In the genomic region with DNA sequence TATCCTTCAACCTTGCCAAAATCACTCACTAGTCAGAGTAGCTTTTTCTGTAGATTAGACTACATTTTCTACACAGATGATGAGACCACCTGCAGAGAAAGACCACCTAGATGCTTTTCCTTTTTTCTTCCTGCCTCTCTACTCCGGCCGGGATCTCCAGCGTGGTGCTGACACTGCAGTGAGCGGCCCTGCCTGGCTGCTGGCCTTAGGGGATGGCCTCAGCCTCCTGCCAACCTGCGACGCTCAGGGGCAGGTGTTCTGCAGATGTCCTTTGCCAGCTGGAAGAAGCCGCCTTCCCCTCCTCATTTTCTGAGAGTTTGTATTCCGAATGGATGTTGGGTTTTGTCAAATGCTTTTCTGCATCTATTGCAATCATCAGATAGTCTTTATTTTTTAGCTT, we compare ENCODE assay signal across 25 cellular contexts. TPM values are rescaled to one million over a fixed set of nuclear protein-coding genes. Genes with fewer than 3 reads are reported as not detected.
"Had no signal": no experiment of that assay in that cellular context is flagged by ENCODE, and none has a peak within 500 bp of the region (broad histone marks: within the 10 kb centered on the region; RNA-seq: fewer than 3 reads in every experiment).

No MANE protein-coding gene starts in this region.

- H3K9me3 Mint-ChIP-seq: naive thymus-derived CD8-positive, alpha-beta T cell; neural crest cell; stimulated activated memory B cell treated with anti-CD40 and anti-IgM and Interleukin-4, amounts not matched to agents 10 μg/mL and 1 μg/mL and 100 μg/mL, for 72 hours; stimulated activated naive CD8-positive, alpha-beta T cell treated with anti-CD3 and anti-CD28 coated beads, Interleukin-15, amount 100 ng/mL, for 72 hours had no signal

- H3K4me3 ChIP-seq: colonic mucosa, esophagus squamous epithelium, gastroesophageal sphincter, hepatocyte, mucosa of descending colon, pancreas, right lobe of liver, testis, tibial nerve, upper lobe of right lung, vagina had no signal

- H2AFZ ChIP-seq: hepatocyte had no signal

- H3K36me3 Mint-ChIP-seq: naive thymus-derived CD8-positive, alpha-beta T cell; stimulated activated memory B cell treated with anti-CD40 and anti-IgM and Interleukin-4, amounts not matched to agents 10 μg/mL and 1 μg/mL and 100 μg/mL, for 72 hours had no signal

- H3K27ac Mint-ChIP-seq: progenitor cell of endocrine pancreas; stimulated activated memory B cell treated with anti-CD40 and anti-IgM and Interleukin-4, amounts not matched to agents 10 μg/mL and 1 μg/mL and 100 μg/mL, for 72 hours; stimulated activated naive CD8-positive, alpha-beta T cell treated with anti-CD3 and anti-CD28 coated beads, Interleukin-15, amount 100 ng/mL, for 72 hours had no signal

- H3K79me2 ChIP-seq: hepatocyte had no signal

- H3K4me1 Mint-ChIP-seq: naive thymus-derived CD8-positive, alpha-beta T cell; neural crest cell; stimulated activated naive CD8-positive, alpha-beta T cell treated with anti-CD3 and anti-CD28 coated beads, Interleukin-15, amount 100 ng/mL, for 72 hours had no signal

- H3K9me3 ChIP-seq: colonic mucosa, gastroesophageal sphincter, mucosa of descending colon, pancreas, right lobe of liver, testis, tibial nerve, upper lobe of right lung, vagina had no signal

- H3K27ac ChIP-seq: colonic mucosa, esophagus squamous epithelium, gastroesophageal sphincter, hepatocyte, pancreas, right lobe of liver, testis, tibial nerve, upper lobe of right lung, vagina had no signal

- H3K4me1 ChIP-seq: colonic mucosa, esophagus squamous epithelium, gastroesophageal sphincter, pancreas, right lobe of liver, tibial nerve, upper lobe of right lung, vagina had no signal

- H3K4me3 Mint-ChIP-seq: naive thymus-derived CD8-positive, alpha-beta T cell; neural crest cell; stimulated activated memory B cell treated with anti-CD40 and anti-IgM and Interleukin-4, amounts not matched to agents 10 μg/mL and 1 μg/mL and 100 μg/mL, for 72 hours; stimulated activated naive CD8-positive, alpha-beta T cell treated with anti-CD3 and anti-CD28 coated beads, Interleukin-15, amount 100 ng/mL, for 72 hours had no signal

- H3K27me3 ChIP-seq: colonic mucosa, right lobe of liver, testis, vagina had no signal

- DNase-seq: colonic mucosa; dermis blood vessel endothelial cell; esophagus squamous epithelium; foreskin fibroblast; kidney glomerular epithelial cell; mammary epithelial cell; right lobe of liver; stimulated activated CD4-positive, alpha-beta T cell treated with anti-CD3 and anti-CD28 coated beads, Interleukin-15, amount 100 ng/mL, for 24 hours; stimulated activated CD4-positive, alpha-beta T cell treated with anti-CD3 and anti-CD28 coated beads, Interleukin-1b, Interleukin-23, amount 100 ng/mL, for 48 hours; stimulated activated CD4-positive, alpha-beta T cell treated with anti-CD3 and anti-CD28 coated beads, Interleukin-4, amount 100 ng/mL, for 24 hours; stimulated activated naive CD8-positive, alpha-beta T cell treated with anti-CD3 and anti-CD28 coated beads, Interleukin-15, amount 100 ng/mL, for 72 hours; testis; upper lobe of right lung had no signal

- ATAC-seq: gastroesophageal sphincter; mucosa of descending colon; naive thymus-derived CD8-positive, alpha-beta T cell; pancreas; right lobe of liver; stimulated activated memory B cell treated with anti-CD40 and anti-IgM and Interleukin-4, amounts not matched to agents 10 μg/mL and 1 μg/mL and 100 μg/mL, for 72 hours; stimulated activated naive CD8-positive, alpha-beta T cell treated with anti-CD3 and anti-CD28 coated beads, Interleukin-15, amount 100 ng/mL, for 72 hours; upper lobe of right lung had no signal

- H3K36me3 ChIP-seq: colonic mucosa, esophagus squamous epithelium, gastroesophageal sphincter, pancreas, right lobe of liver, tibial nerve, upper lobe of right lung, vagina had no signal

- H3K4me2 ChIP-seq: hepatocyte had no signal

RNA-seq across cellular contexts. Expression of a gene that starts 43.5 kb away (rescaled TPM):
- total RNA-seq: colonic mucosa; dermis blood vessel endothelial cell; gastroesophageal sphincter; liver; mammary epithelial cell; mucosa of descending colon; naive thymus-derived CD8-positive, alpha-beta T cell; neural crest cell; right lobe of liver; subcutaneous adipose tissue; upper lobe of right lung had no signal
- polyA plus RNA-seq: mammary epithelial cell had no signal
